ENCODE assay signal across 1 cellular context in genomic region chr2:11744631-11745394, GRCh38.
TF ChIP-seq lines count a peak whose summit lies in the region.

No MANE protein-coding gene starts in this region.

TF ChIP-seq in HepG2, 621 proteins besides CTCF, POLR2A, EP300 and RAD21 (continued from another document and continues in another):
- TF ChIP-seq, protein P1, sequence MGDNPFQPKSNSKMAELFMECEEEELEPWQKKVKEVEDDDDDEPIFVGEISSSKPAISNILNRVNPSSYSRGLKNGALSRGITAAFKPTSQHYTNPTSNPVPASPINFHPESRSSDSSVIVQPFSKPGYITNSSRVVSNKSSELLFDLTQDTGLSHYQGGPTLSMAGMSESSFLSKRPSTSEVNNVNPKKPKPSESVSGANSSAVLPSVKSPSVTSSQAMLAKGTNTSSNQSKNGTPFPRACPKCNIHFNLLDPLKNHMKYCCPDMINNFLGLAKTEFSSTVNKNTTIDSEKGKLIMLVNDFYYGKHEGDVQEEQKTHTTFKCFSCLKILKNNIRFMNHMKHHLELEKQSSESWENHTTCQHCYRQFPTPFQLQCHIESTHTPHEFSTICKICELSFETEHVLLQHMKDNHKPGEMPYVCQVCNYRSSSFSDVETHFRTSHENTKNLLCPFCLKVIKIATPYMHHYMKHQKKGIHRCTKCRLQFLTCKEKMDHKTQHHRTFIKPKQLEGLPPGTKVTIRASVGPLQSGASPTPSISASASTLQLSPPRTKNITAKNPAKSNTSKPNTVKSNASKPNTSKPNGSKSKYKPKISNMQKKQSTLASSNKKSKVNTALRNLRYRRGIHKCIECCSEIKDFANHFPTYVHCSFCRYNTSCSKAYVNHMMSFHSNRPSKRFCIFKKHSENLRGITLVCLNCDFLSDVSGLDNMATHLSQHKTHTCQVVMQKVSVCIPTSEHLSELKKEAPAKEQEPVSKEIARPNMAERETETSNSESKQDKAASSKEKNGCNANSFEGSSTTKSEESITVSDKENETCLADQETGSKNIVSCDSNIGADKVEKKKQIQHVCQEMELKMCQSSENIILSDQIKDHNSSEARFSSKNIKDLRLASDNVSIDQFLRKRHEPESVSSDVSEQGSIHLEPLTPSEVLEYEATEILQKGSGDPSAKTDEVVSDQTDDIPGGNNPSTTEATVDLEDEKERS (CRISPR knock-in tag; IDR thresholded peaks at IDR 0.05): no peak
- TF ChIP-seq ZNF841 (CRISPR knock-in tag; IDR thresholded peaks at IDR 0.05; ENCODE audit: borderline replicate concordance): no peak
- TF ChIP-seq, protein P2, sequence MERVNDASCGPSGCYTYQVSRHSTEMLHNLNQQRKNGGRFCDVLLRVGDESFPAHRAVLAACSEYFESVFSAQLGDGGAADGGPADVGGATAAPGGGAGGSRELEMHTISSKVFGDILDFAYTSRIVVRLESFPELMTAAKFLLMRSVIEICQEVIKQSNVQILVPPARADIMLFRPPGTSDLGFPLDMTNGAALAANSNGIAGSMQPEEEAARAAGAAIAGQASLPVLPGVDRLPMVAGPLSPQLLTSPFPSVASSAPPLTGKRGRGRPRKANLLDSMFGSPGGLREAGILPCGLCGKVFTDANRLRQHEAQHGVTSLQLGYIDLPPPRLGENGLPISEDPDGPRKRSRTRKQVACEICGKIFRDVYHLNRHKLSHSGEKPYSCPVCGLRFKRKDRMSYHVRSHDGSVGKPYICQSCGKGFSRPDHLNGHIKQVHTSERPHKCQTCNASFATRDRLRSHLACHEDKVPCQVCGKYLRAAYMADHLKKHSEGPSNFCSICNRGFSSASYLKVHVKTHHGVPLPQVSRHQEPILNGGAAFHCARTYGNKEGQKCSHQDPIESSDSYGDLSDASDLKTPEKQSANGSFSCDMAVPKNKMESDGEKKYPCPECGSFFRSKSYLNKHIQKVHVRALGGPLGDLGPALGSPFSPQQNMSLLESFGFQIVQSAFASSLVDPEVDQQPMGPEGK (CRISPR knock-in tag; IDR thresholded peaks at IDR 0.05): peak; percentile 63
- TF ChIP-seq MIER3 (CRISPR knock-in tag; IDR thresholded peaks at IDR 0.05; ENCODE audit: borderline replicate concordance): no peak
- TF ChIP-seq ZNF501 (CRISPR knock-in tag; IDR thresholded peaks at IDR 0.05): no peak
- TF ChIP-seq ZFP62 (CRISPR knock-in tag; IDR thresholded peaks at IDR 0.05): no peak
- TF ChIP-seq NR1H2 (CRISPR knock-in tag; IDR thresholded peaks at IDR 0.05; ENCODE audit: borderline replicate concordance, low read depth): no peak
- TF ChIP-seq, protein P3, sequence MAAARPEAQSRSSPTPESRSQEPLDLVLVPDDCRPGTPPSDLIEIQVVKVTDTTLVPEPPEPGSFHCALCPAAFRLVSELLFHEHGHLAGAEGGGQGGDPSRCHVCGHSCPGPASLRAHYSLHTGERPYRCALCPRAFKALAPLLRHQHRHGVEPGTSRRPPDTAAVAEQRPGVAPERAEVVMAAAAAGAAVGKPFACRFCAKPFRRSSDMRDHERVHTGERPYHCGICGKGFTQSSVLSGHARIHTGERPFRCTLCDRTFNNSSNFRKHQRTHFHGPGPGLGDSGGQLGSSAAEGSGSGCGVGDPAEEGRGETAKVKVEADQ (CRISPR knock-in tag; IDR thresholded peaks at IDR 0.05; ENCODE audit: borderline replicate concordance): no peak
- TF ChIP-seq SP140L (CRISPR knock-in tag; IDR thresholded peaks at IDR 0.05; ENCODE audit: borderline replicate concordance): no peak
- no peak for TF ChIP-seq USF2 (IDR thresholded peaks at IDR 0.05; ENCODE audit: low read depth, low read length)
- TF ChIP-seq USF2 (CRISPR knock-in tag; IDR thresholded peaks at IDR 0.05; ENCODE audit: borderline replicate concordance): no peak
- TF ChIP-seq NFIB (CRISPR knock-in tag; IDR thresholded peaks at IDR 0.05; ENCODE audit: borderline replicate concordance): no peak
- TF ChIP-seq ZNF740 (CRISPR knock-in tag; IDR thresholded peaks at IDR 0.05): 0 out of 2 replicates have a peak, but pooled peaks have one; percentile 2
- no peak for TF ChIP-seq SPEN (CRISPR knock-in tag; IDR thresholded peaks at IDR 0.05; ENCODE audit: low read depth)
- no peak for TF ChIP-seq STAG1 (CRISPR knock-in tag; IDR thresholded peaks at IDR 0.05)
- no peak for TF ChIP-seq ETS1 (CRISPR knock-in tag; IDR thresholded peaks at IDR 0.05)
- no peak for TF ChIP-seq SUZ12 (IDR thresholded peaks at IDR 0.05; ENCODE audit: low read depth, low read length)
- TF ChIP-seq TP53 (CRISPR knock-in tag; conservative IDR thresholded peaks at IDR 0.05): no peak
- TF ChIP-seq TMF1 (CRISPR knock-in tag; IDR thresholded peaks at IDR 0.05; ENCODE audit: low read depth): no peak
- TF ChIP-seq TERF1 (CRISPR knock-in tag; IDR thresholded peaks at IDR 0.05): no peak
- no peak for TF ChIP-seq ZNF510 (CRISPR knock-in tag; IDR thresholded peaks at IDR 0.05; ENCODE audit: low read depth)
- no peak for TF ChIP-seq ZNF839 (CRISPR knock-in tag; IDR thresholded peaks at IDR 0.05; ENCODE audit: borderline replicate concordance)
- TF ChIP-seq ZNF337 (CRISPR knock-in tag; IDR thresholded peaks at IDR 0.05; ENCODE audit: borderline replicate concordance, low read depth): no peak
- no peak for TF ChIP-seq U2AF2 (IDR thresholded peaks at IDR 0.05; ENCODE audit: low read depth, low read length)
- TF ChIP-seq GFI1 (CRISPR knock-in tag; IDR thresholded peaks at IDR 0.05; ENCODE audit: borderline replicate concordance): no peak
- TF ChIP-seq TCF7 (IDR thresholded peaks at IDR 0.05; ENCODE audit: low read depth): no peak
- no peak for TF ChIP-seq PAWR (CRISPR knock-in tag; IDR thresholded peaks at IDR 0.05; ENCODE audit: borderline replicate concordance)
- TF ChIP-seq ELF4 (CRISPR knock-in tag; IDR thresholded peaks at IDR 0.05; ENCODE audit: borderline replicate concordance): no peak
- TF ChIP-seq, protein P4, sequence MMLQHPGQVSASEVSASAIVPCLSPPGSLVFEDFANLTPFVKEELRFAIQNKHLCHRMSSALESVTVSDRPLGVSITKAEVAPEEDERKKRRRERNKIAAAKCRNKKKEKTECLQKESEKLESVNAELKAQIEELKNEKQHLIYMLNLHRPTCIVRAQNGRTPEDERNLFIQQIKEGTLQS (CRISPR knock-in tag; IDR thresholded peaks at IDR 0.05): no peak
- no peak for TF ChIP-seq PTBP1 (IDR thresholded peaks at IDR 0.05; ENCODE audit: low read depth, low read length, poor library complexity, severe bottlenecking)
- TF ChIP-seq ZIK1 (CRISPR knock-in tag; IDR thresholded peaks at IDR 0.05; ENCODE audit: borderline replicate concordance, low read depth): no peak; the same call in 1 of the 2 replicates
- no peak for TF ChIP-seq ZBTB33 (CRISPR knock-in tag; IDR thresholded peaks at IDR 0.05)
- TF ChIP-seq ZNF781 (CRISPR knock-in tag; IDR thresholded peaks at IDR 0.05; ENCODE audit: borderline replicate concordance, not compliant biosample characterization): no peak
- no peak for TF ChIP-seq MIER2 (CRISPR knock-in tag; IDR thresholded peaks at IDR 0.05)
- TF ChIP-seq, protein P5, sequence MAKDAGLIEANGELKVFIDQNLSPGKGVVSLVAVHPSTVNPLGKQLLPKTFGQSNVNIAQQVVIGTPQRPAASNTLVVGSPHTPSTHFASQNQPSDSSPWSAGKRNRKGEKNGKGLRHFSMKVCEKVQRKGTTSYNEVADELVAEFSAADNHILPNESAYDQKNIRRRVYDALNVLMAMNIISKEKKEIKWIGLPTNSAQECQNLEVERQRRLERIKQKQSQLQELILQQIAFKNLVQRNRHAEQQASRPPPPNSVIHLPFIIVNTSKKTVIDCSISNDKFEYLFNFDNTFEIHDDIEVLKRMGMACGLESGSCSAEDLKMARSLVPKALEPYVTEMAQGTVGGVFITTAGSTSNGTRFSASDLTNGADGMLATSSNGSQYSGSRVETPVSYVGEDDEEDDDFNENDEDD (CRISPR knock-in tag; IDR thresholded peaks at IDR 0.05; ENCODE audit: borderline replicate concordance): peak; percentile 65
- no peak for TF ChIP-seq CAMTA2 (CRISPR knock-in tag; IDR thresholded peaks at IDR 0.05; ENCODE audit: borderline replicate concordance)
- TF ChIP-seq HDAC1 (CRISPR knock-in tag; IDR thresholded peaks at IDR 0.05): no peak
- TF ChIP-seq, protein P6, sequence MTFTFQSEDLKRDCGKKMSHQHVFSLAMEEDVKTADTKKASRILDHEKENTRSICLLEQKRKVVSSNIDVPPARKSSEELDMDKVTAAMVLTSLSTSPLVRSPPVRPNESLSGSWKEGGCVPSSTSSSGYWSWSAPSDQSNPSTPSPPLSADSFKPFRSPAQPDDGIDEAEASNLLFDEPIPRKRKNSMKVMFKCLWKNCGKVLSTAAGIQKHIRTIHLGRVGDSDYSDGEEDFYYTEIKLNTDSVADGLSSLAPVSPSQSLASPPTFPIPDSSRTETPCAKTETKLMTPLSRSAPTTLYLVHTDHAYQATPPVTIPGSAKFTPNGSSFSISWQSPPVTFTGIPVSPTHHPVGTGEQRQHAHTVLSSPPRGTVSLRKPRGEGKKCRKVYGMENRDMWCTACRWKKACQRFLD (CRISPR knock-in tag; IDR thresholded peaks at IDR 0.05; ENCODE audit: borderline replicate concordance): no peak
- TF ChIP-seq ZNF713 (CRISPR knock-in tag; IDR thresholded peaks at IDR 0.05): no peak
- no peak for TF ChIP-seq KDM3A (CRISPR knock-in tag; IDR thresholded peaks at IDR 0.05; ENCODE audit: low read depth)
- TF ChIP-seq ZNF883 (CRISPR knock-in tag; IDR thresholded peaks at IDR 0.05; ENCODE audit: not compliant biosample characterization): peak; percentile 10
- TF ChIP-seq HMGA1 (CRISPR knock-in tag; conservative IDR thresholded peaks at IDR 0.05): no peak
- no peak for TF ChIP-seq MTF1 (CRISPR knock-in tag; IDR thresholded peaks at IDR 0.05)
- no peak for TF ChIP-seq ZNF589 (CRISPR knock-in tag; conservative IDR thresholded peaks at IDR 0.05)
- TF ChIP-seq SMAD3 (CRISPR knock-in tag; IDR thresholded peaks at IDR 0.05): peak; percentile 44; the same call in 1 of the 2 replicates
- TF ChIP-seq ZFP37 (CRISPR knock-in tag; IDR thresholded peaks at IDR 0.05; ENCODE audit: borderline replicate concordance): no peak
- no peak for TF ChIP-seq ZNF652 (CRISPR knock-in tag; IDR thresholded peaks at IDR 0.05; ENCODE audit: borderline replicate concordance, low read depth)
- no peak for TF ChIP-seq IKZF4 (CRISPR knock-in tag; IDR thresholded peaks at IDR 0.05; ENCODE audit: borderline replicate concordance, low read depth, not compliant biosample characterization)
- TF ChIP-seq XRCC5 (optimal IDR thresholded peaks at IDR 0.05; ENCODE audit: low read length): peak; percentile 61
- TF ChIP-seq GABPB1 (CRISPR knock-in tag; IDR thresholded peaks at IDR 0.05): no peak; the same call in 1 of the 2 replicates
- TF ChIP-seq JUND (CRISPR knock-in tag; IDR thresholded peaks at IDR 0.05): no peak
- no peak; the same call in 1 of the 2 replicates for TF ChIP-seq CCDC6 (CRISPR knock-in tag; IDR thresholded peaks at IDR 0.05)
- no peak for TF ChIP-seq CREB1 (IDR thresholded peaks at IDR 0.05)
- TF ChIP-seq CREB1 (CRISPR knock-in tag; IDR thresholded peaks at IDR 0.05): no peak
- no peak for TF ChIP-seq NR2F1 (CRISPR knock-in tag; IDR thresholded peaks at IDR 0.05)
- no peak for TF ChIP-seq JDP2 (CRISPR knock-in tag; IDR thresholded peaks at IDR 0.05; ENCODE audit: borderline replicate concordance)
- TF ChIP-seq POLR2G (IDR thresholded peaks at IDR 0.05; ENCODE audit: low read depth, low read length): no peak
- peak; percentile 43; the same call in 1 of the 2 replicates for TF ChIP-seq IRF2 (CRISPR knock-in tag; IDR thresholded peaks at IDR 0.05)
- no peak for TF ChIP-seq ZNF564 (CRISPR knock-in tag; IDR thresholded peaks at IDR 0.05)
- no peak for TF ChIP-seq ZNF773 (CRISPR knock-in tag; IDR thresholded peaks at IDR 0.05; ENCODE audit: borderline replicate concordance)
